In genomic region chr6:85344996-85345395, GRCh38 we compare ENCODE assay signal across 29 cellular contexts.
DNase-seq lines count a peak whose midpoint lies in the region; ATAC-seq and TF ChIP-seq lines count a peak whose summit lies in the region.
"Had no signal": no experiment of that assay in that cellular context is flagged by ENCODE, and none has a peak within 500 bp of the region (broad histone marks: within the 10 kb centered on the region; RNA-seq: fewer than 3 reads in every experiment).

No MANE protein-coding gene starts in this region.

- H3K4me3 ChIP-seq in Caco-2 (ENCODE audit: low read depth, low read length) (no peak overlapping the region), LNCaP clone FGC (ENCODE audit: low read depth, low read length) (no peak overlapping the region), mesendoderm (ENCODE audit: low read length) (no peak overlapping the region), psoas muscle (no peak overlapping the region)
- H3K4me3 ChIP-seq: ovary, skin epidermis had no signal

- BruUV-seq in Caco-2 (replicated peaks; lab: Mats Ljungman, UMichigan): no TSS peak

- H3K18ac ChIP-seq in mesendoderm (ENCODE audit: low read length): no peak overlapping the region

- peaks cover 6% of the 10 kb centered on the region for H3K36me3 Mint-ChIP-seq in Caco-2 (ENCODE audit: insufficient read depth, unreplicated experiment)
- H3K36me3 Mint-ChIP-seq: activated naive CD4-positive, alpha-beta T cell treated with anti-CD3 and anti-CD28 coated beads, Interleukin-2, amount 50 U/mL, for 24 hours; CD4-positive, CD25-positive, alpha-beta regulatory T cell; stimulated activated naive B cell treated with anti-CD40 and anti-IgM and Interleukin-4, amounts not matched to agents 10 μg/mL and 1 μg/mL and 100 μg/mL, for 72 hours; WTC11 had no signal

- no CpG with 5 or more reads among the region's 1 CpG for WGBS in mesendoderm (ENCODE audit: extremely low coverage, insufficient coverage, low lambda C conversion rate)
- WGBS in psoas muscle, 3 donors: 58 to 64% (median 62%) methylated on average over 1 of the region's 1 CpG

- H3K9me3 Mint-ChIP-seq in Caco-2 (ENCODE audit: unreplicated experiment): peaks cover 9% of the 10 kb centered on the region
- H3K9me3 Mint-ChIP-seq: activated CD4-positive, alpha-beta T cell treated with anti-CD3 and anti-CD28 coated beads, Interleukin-2, amount 10 ng/mL, durations not matched to agents 24 days and 14 days; activated naive CD4-positive, alpha-beta T cell treated with anti-CD3 and anti-CD28 coated beads, Interleukin-2, amount 50 U/mL, for 24 hours; stimulated activated naive B cell treated with anti-CD40 and anti-IgM and Interleukin-4, amounts not matched to agents 10 μg/mL and 1 μg/mL and 100 μg/mL, for 72 hours; WTC11 had no signal

- H2BK5ac ChIP-seq in mesendoderm (ENCODE audit: low read length): no peak overlapping the region

- POLR2A ChIA-PET in Caco-2 (lab: Charles Lee): no interaction called here

- H3K79me2 ChIP-seq in mesendoderm (ENCODE audit: control insufficient read depth, insufficient read depth, low read length): no peaks in the 10 kb centered on the region

- H3K4me3 Mint-ChIP-seq in Caco-2 (ENCODE audit: unreplicated experiment): no peak overlapping the region
- H3K4me3 Mint-ChIP-seq: activated CD4-positive, alpha-beta T cell treated with anti-CD3 and anti-CD28 coated beads, Interleukin-2, amount 10 ng/mL, durations not matched to agents 24 days and 14 days; activated naive CD4-positive, alpha-beta T cell treated with anti-CD3 and anti-CD28 coated beads, Interleukin-2, amount 50 U/mL, for 24 hours; CD4-positive, CD25-positive, alpha-beta regulatory T cell; stimulated activated naive B cell treated with anti-CD40 and anti-IgM and Interleukin-4, amounts not matched to agents 10 μg/mL and 1 μg/mL and 100 μg/mL, for 72 hours; WTC11 had no signal

- H3K36me3 ChIP-seq in Caco-2 (ENCODE audit: control insufficient read depth, insufficient read depth, low read length) (no peaks in the 10 kb centered on the region), mesendoderm (ENCODE audit: control insufficient read depth, insufficient read depth, low read length) (no peaks in the 10 kb centered on the region), psoas muscle (ENCODE audit: insufficient read depth in 1 of 2, low read depth in 1 of 2) (no peaks in the 10 kb centered on the region)
- H3K36me3 ChIP-seq: brain microvascular endothelial cell, ovary had no signal

- H3K56ac ChIP-seq in mesendoderm (ENCODE audit: low read length): no peak overlapping the region

- H3K9ac ChIP-seq in mesendoderm (ENCODE audit: low read length): no peak overlapping the region

- H4K8ac ChIP-seq in mesendoderm (ENCODE audit: low read depth, low read length): no peak overlapping the region

- intact Hi-C loops in Caco-2 (cut with micrococcal nuclease; ENCODE audit: unreplicated experiment): no loop called here
- intact Hi-C loops in cardiac septum (cut with DNase I): no loop called here
- intact Hi-C loops in psoas muscle (cut with DNase I): no loop called here

- peaks cover 11% of the 10 kb centered on the region for H3K4me1 Mint-ChIP-seq in Caco-2 (ENCODE audit: low read depth, unreplicated experiment)
- H3K4me1 Mint-ChIP-seq: activated CD4-positive, alpha-beta T cell treated with anti-CD3 and anti-CD28 coated beads, Interleukin-2, amount 10 ng/mL, durations not matched to agents 24 days and 14 days; activated naive CD4-positive, alpha-beta T cell treated with anti-CD3 and anti-CD28 coated beads, Interleukin-2, amount 50 U/mL, for 24 hours; CD4-positive, CD25-positive, alpha-beta regulatory T cell; WTC11 had no signal

- peak in 1 of 2 experiments; percentile 39 for DNase-seq in Caco-2
- peak; percentile 63 for DNase-seq in LNCaP clone FGC (ENCODE audit: low read depth)
- DNase-seq in mesendoderm: peak; percentile 18
- DNase-seq in GOT3 (lab: John Stamatoyannopoulos, UW): no peak
- DNase-seq in cardiac septum (ENCODE audit: low spot score): no peak
- DNase-seq in psoas muscle: no peak
- DNase-seq: activated CD4-positive, alpha-beta T cell treated with anti-CD3 and anti-CD28 coated beads, Interleukin-2, amount 10 ng/mL, durations not matched to agents 24 days and 14 days; activated CD8-positive, alpha-beta memory T cell treated with anti-CD3 and anti-CD28 coated beads for 24 hours; amniotic stem cell; brain microvascular endothelial cell; CD4-positive, CD25-positive, alpha-beta regulatory T cell; EL; head of caudate nucleus; kidney; NCI-H1417 treated with DMSO at 0.1 percent for 48 hours; NCI-H2081; NCI-H524 treated with DMSO at 0.1 percent for 48 hours; ovary; retina; SHP77; stimulated activated naive B cell treated with anti-CD40 and anti-IgM and Interleukin-4, amounts not matched to agents 10 μg/mL and 1 μg/mL and 100 μg/mL, for 72 hours; substantia nigra; SW 1271 had no signal

- H3K4me1 ChIP-seq in Caco-2: peaks cover 13% of the 10 kb centered on the region
- H3K4me1 ChIP-seq in mesendoderm (ENCODE audit: control insufficient read depth, low read depth, low read length): no peaks in the 10 kb centered on the region
- no peaks in the 10 kb centered on the region for H3K4me1 ChIP-seq in psoas muscle

- H2BK120ac ChIP-seq in mesendoderm (ENCODE audit: low read depth, low read length): no peak overlapping the region

- no peak overlapping the region for H3K23ac ChIP-seq in mesendoderm (ENCODE audit: low read length)

- no peak overlapping the region for H3K4me2 ChIP-seq in mesendoderm (ENCODE audit: low read length)

- no peaks in the 10 kb centered on the region for H3K27me3 ChIP-seq in Caco-2 (replicated peaks; ENCODE audit: control insufficient read depth, insufficient read depth, low read length)
- no peaks in the 10 kb centered on the region for H3K27me3 ChIP-seq in mesendoderm (ENCODE audit: insufficient read depth, low read length, poor library complexity)
- no peaks in the 10 kb centered on the region for H3K27me3 ChIP-seq in psoas muscle (ENCODE audit: insufficient read depth in 3 of 3, low read length in 2 of 3)
- H3K27me3 ChIP-seq: brain microvascular endothelial cell, ovary had no signal

- H3K27ac Mint-ChIP-seq in Caco-2 (ENCODE audit: unreplicated experiment): peak overlapping the region; percentile 86
- H3K27ac Mint-ChIP-seq: activated CD4-positive, alpha-beta T cell treated with anti-CD3 and anti-CD28 coated beads, Interleukin-2, amount 10 ng/mL, durations not matched to agents 24 days and 14 days; activated naive CD4-positive, alpha-beta T cell treated with anti-CD3 and anti-CD28 coated beads, Interleukin-2, amount 50 U/mL, for 24 hours; CD4-positive, CD25-positive, alpha-beta regulatory T cell; stimulated activated naive B cell treated with anti-CD40 and anti-IgM and Interleukin-4, amounts not matched to agents 10 μg/mL and 1 μg/mL and 100 μg/mL, for 72 hours; WTC11 had no signal

- no peak overlapping the region for H4K5ac ChIP-seq in mesendoderm (ENCODE audit: low read length)

- CTCF ChIA-PET in Caco-2 (lab: Charles Lee): no interaction called here

- TF ChIP-seq CTCF in Caco-2 (IDR thresholded peaks at IDR 0.05; ENCODE audit: insufficient read depth in 1 of 2, low read depth in 1 of 2, low read length in 1 of 2, severe bottlenecking in 1 of 2, unreplicated experiment in 1 of 2) (no peak), LNCaP clone FGC (IDR thresholded peaks at IDR 0.05; ENCODE audit: control insufficient read depth, extremely low read depth, insufficient read depth) (no peak), psoas muscle (IDR thresholded peaks at IDR 0.05) (no peak)

- H3K9me3 ChIP-seq in Caco-2 (no peaks in the 10 kb centered on the region), psoas muscle (no peaks in the 10 kb centered on the region)
- H3K9me3 ChIP-seq: ovary had no signal

- H3K4ac ChIP-seq in mesendoderm (ENCODE audit: low read depth, low read length): no peak overlapping the region

- H2AK5ac ChIP-seq in mesendoderm (ENCODE audit: low read length): no peak overlapping the region

- H2BK15ac ChIP-seq in mesendoderm (replicated peaks; ENCODE audit: low read depth): no peak overlapping the region

- no peaks in the 10 kb centered on the region for H3K27me3 Mint-ChIP-seq in Caco-2 (ENCODE audit: insufficient read depth, unreplicated experiment)

- H3K79me1 ChIP-seq in mesendoderm (ENCODE audit: low read length): no peaks in the 10 kb centered on the region

- H3K27ac ChIP-seq in mesendoderm (ENCODE audit: low read depth, low read length): no peak overlapping the region
- no peak overlapping the region for H3K27ac ChIP-seq in psoas muscle
- H3K27ac ChIP-seq: brain microvascular endothelial cell, HL-60, ovary, skin epidermis had no signal

- ATAC-seq in esophagus mucosa: peak; percentile 79
- no peak for ATAC-seq in HG03108 (IDR thresholded peaks at IDR 0.05; ENCODE audit: unreplicated experiment)
- ATAC-seq in psoas muscle: no peak
- ATAC-seq: stimulated activated naive B cell treated with anti-CD40 and anti-IgM and Interleukin-4, amounts not matched to agents 10 μg/mL and 1 μg/mL and 100 μg/mL, for 72 hours; WTC11 had no signal

Comparison
In these comparisons a context has a peak if more than half of its experiments do, and no peak if none do; other contexts are left out.
1. DNase-seq: peak in LNCaP clone FGC (single experiment) and mesendoderm (single experiment); none in GOT3 (single experiment), cardiac septum (single experiment) and psoas muscle (0 of 2).